ENCODE assay signal across 8 cellular contexts in the genomic region with DNA sequence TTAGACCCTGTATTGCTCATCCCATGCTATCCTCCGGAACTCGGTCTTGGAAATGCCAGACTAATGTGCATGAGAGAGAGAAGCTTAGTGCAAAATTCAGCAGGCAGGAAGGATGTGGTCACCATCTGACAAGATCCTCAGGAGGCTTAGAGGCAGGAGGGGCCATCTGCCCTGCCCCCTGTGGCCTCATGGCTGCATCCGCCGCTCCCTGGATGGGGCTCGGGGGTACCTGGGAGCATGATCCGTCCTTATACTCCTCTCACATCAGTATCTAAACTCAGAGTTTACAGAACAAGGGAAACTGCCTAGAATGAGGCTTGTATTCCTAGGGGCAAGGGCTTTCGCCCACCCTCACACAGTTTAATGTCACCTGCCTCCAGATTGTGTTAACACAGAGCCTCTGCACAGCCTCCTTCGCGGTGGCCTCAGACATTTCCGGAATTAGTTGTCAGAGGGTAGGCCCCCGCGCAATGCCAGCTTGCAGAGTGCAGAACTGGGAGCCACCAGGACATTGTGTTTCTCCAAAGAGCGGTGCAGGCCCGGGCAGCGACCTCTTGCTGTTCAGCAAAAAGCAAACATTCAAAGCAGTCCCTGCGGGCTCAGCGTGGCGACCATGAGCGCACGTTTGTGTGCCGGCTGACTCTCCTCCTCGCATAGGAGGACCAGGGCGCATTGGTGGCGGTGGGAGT. TPM values are rescaled to one million over a fixed set of nuclear protein-coding genes. Genes with fewer than 3 reads are reported as not detected.
DNase-seq lines count a peak whose midpoint lies in the region; ATAC-seq and TF ChIP-seq lines count a peak whose summit lies in the region.

No MANE protein-coding gene starts in this region.

- no peaks in the 10 kb centered on the region for H3K79me2 ChIP-seq in H9 (ENCODE audit: insufficient read depth, low read length)

- intact Hi-C loops in activated T-helper 1 cell treated with anti-CD3 and anti-CD28 coated beads, Interleukin-12 subunit alpha, Interleukin-12 subunit beta, Interleukin-2, Interleukin-4 antibody, amounts not matched to agents 30 ng/mL and 10 ng/mL and 1 ng/mL, durations not matched to agents 14 hours and 24 hours and 36 hours (cut with micrococcal nuclease), result no loop called here
- intact Hi-C loops in thyroid gland (cut with DNase I), result no loop called here

- H3K9ac ChIP-seq in H9 (ENCODE audit: extremely low read depth, insufficient read length, low read length), result no peak overlapping the region

- H3K9me3 Mint-ChIP-seq in activated T-helper 1 cell treated with anti-CD3 and anti-CD28 coated beads, Interleukin-12 subunit alpha, Interleukin-12 subunit beta, Interleukin-2, Interleukin-4 antibody, amounts not matched to agents 30 ng/mL and 10 ng/mL and 1 ng/mL, durations not matched to agents 14 hours and 24 hours and 36 hours, result no peaks in the 10 kb centered on the region
- peaks cover 10 to 11% of the 10 kb centered on the region in 2 experiments; a peak in 4 of 5 replicates for H3K9me3 Mint-ChIP-seq in H9

- DNase-seq in NCI-H2227 (lab: John Stamatoyannopoulos, UW; ENCODE audit: unreplicated experiment) (peak; percentile 38), occipital lobe (lab: John Stamatoyannopoulos, UW) (peak; percentile 8), kidney glomerular epithelial cell (lab: John Stamatoyannopoulos, UW) (no peak), thyroid gland (no peak), H9 (no peak), epidermal melanocyte (ENCODE audit: insufficient read length, low spot score) (no peak)
- peak; percentile 7 for DNase-seq in activated T-helper 1 cell treated with anti-CD3 and anti-CD28 coated beads, Interleukin-12 subunit alpha, Interleukin-12 subunit beta, Interleukin-2, Interleukin-4 antibody, amounts not matched to agents 30 ng/mL and 10 ng/mL and 1 ng/mL, durations not matched to agents 14 hours and 24 hours and 36 hours (ENCODE audit: low spot score)

- no peaks in the 10 kb centered on the region for H3K4me1 ChIP-seq in thyroid gland
- no peaks in the 10 kb centered on the region for H3K4me1 ChIP-seq in H9 (ENCODE audit: insufficient read depth, low read length)

- H3K27me3 ChIP-seq in thyroid gland (no peaks in the 10 kb centered on the region), H9 (ENCODE audit: insufficient read depth, low read length) (no peaks in the 10 kb centered on the region)

- H2BK120ac ChIP-seq in H9 (ENCODE audit: low read depth, low read length, poor library complexity, severe bottlenecking), result no peak overlapping the region

- no peak overlapping the region for H2AFZ ChIP-seq in H9 (ENCODE audit: low read length)

- H2BK20ac ChIP-seq in H9 (ENCODE audit: low read depth, low read length, poor library complexity, severe bottlenecking), result no peak overlapping the region

- H4K5ac ChIP-seq in H9 (ENCODE audit: insufficient read length, low read depth, low read length), result no peak overlapping the region

- H3K27me3 Mint-ChIP-seq in activated T-helper 1 cell treated with anti-CD3 and anti-CD28 coated beads, Interleukin-12 subunit alpha, Interleukin-12 subunit beta, Interleukin-2, Interleukin-4 antibody, amounts not matched to agents 30 ng/mL and 10 ng/mL and 1 ng/mL, durations not matched to agents 14 hours and 24 hours and 36 hours (ENCODE audit: insufficient read depth), result no peaks in the 10 kb centered on the region
- no peaks in the 10 kb centered on the region for H3K27me3 Mint-ChIP-seq in H9 (ENCODE audit: low read depth)

- no peak overlapping the region for H3K4ac ChIP-seq in H9 (ENCODE audit: low read depth, low read length)

- no peak overlapping the region for H3K27ac ChIP-seq in thyroid gland
- no peak overlapping the region for H3K27ac ChIP-seq in H9 (ENCODE audit: insufficient read length, low read depth, low read length)

- ATAC-seq in GM18502 (IDR thresholded peaks at IDR 0.05; ENCODE audit: poor library complexity, unreplicated experiment), result peak; percentile 58

- no peak overlapping the region for H4K91ac ChIP-seq in H9 (ENCODE audit: insufficient read length, low read depth, low read length)

- H2BK5ac ChIP-seq in H9 (ENCODE audit: insufficient read length, low read length), result no peak overlapping the region

- no peaks in the 10 kb centered on the region for H3K36me3 Mint-ChIP-seq in activated T-helper 1 cell treated with anti-CD3 and anti-CD28 coated beads, Interleukin-12 subunit alpha, Interleukin-12 subunit beta, Interleukin-2, Interleukin-4 antibody, amounts not matched to agents 30 ng/mL and 10 ng/mL and 1 ng/mL, durations not matched to agents 14 hours and 24 hours and 36 hours (ENCODE audit: low read depth)
- peaks cover 3 to 8% (median 3%) of the 10 kb centered on the region in 3 experiments; a peak in 3 of 7 replicates for H3K36me3 Mint-ChIP-seq in H9 (ENCODE audit: insufficient read depth in 1 of 3, low read depth in 3 of 3)

- no peaks in the 10 kb centered on the region for H3K9me3 ChIP-seq in thyroid gland
- H3K9me3 ChIP-seq in H9 (ENCODE audit: control insufficient read depth, low read depth, low read length), result peaks cover 4% of the 10 kb centered on the region

- no peak overlapping the region for H3T11ph ChIP-seq in H9 (ENCODE audit: low read length)

- H4K20me1 ChIP-seq in H9 (ENCODE audit: control insufficient read depth, insufficient read depth, insufficient read length), result no peaks in the 10 kb centered on the region

- TF ChIP-seq POLR2A in thyroid gland (IDR thresholded peaks at IDR 0.05), result no peak

- no peak overlapping the region for H2BK12ac ChIP-seq in H9 (ENCODE audit: insufficient read length, low read depth, low read length)

- peak overlapping the region; percentile 54 for H3K4me3 Mint-ChIP-seq in activated T-helper 1 cell treated with anti-CD3 and anti-CD28 coated beads, Interleukin-12 subunit alpha, Interleukin-12 subunit beta, Interleukin-2, Interleukin-4 antibody, amounts not matched to agents 30 ng/mL and 10 ng/mL and 1 ng/mL, durations not matched to agents 14 hours and 24 hours and 36 hours
- no peak overlapping the region for H3K4me3 Mint-ChIP-seq in H9

- peaks cover 13% of the 10 kb centered on the region for H3K4me1 Mint-ChIP-seq in activated T-helper 1 cell treated with anti-CD3 and anti-CD28 coated beads, Interleukin-12 subunit alpha, Interleukin-12 subunit beta, Interleukin-2, Interleukin-4 antibody, amounts not matched to agents 30 ng/mL and 10 ng/mL and 1 ng/mL, durations not matched to agents 14 hours and 24 hours and 36 hours (ENCODE audit: low read depth)
- peaks cover 3 to 6% of the 10 kb centered on the region in 2 experiments; a peak in 1 of 4 replicates for H3K4me1 Mint-ChIP-seq in H9

- H3K56ac ChIP-seq in H9 (ENCODE audit: insufficient read length, low read depth, low read length), result no peak overlapping the region

- H2AK5ac ChIP-seq in H9 (ENCODE audit: insufficient read length, low read length), result no peak overlapping the region

- 54 to 58% methylated on average over 19 to 21 of the region's 24 CpGs for WGBS in thyroid gland, 2 donors
- no CpG with 5 or more reads among the region's 24 CpGs for WGBS in H9 (ENCODE audit: extremely low coverage, insufficient read length, low lambda C conversion rate)

- TF ChIP-seq CTCF in thyroid gland (IDR thresholded peaks at IDR 0.05) (no peak), H9 (conservative IDR thresholded peaks at IDR 0.05) (no peak)

- no peak overlapping the region for H3K4me3 ChIP-seq in thyroid gland (replicated peaks in 1 of 3)

- H3K36me3 ChIP-seq in thyroid gland, result no peaks in the 10 kb centered on the region

- H4K8ac ChIP-seq in H9 (replicated peaks; ENCODE audit: insufficient read length, low read depth, low read length), result no peak overlapping the region

- no peaks in the 10 kb centered on the region for H3K79me1 ChIP-seq in H9 (ENCODE audit: insufficient read depth, low read depth, low read length, poor library complexity, severe bottlenecking)

- no peak overlapping the region for H3K23ac ChIP-seq in H9 (ENCODE audit: insufficient read length, low read depth, low read length)

- no peak overlapping the region for H3K14ac ChIP-seq in H9 (ENCODE audit: insufficient read depth, low read length)

- H2BK15ac ChIP-seq in H9 (ENCODE audit: low read depth, low read length), result no peak overlapping the region

- H3K27ac Mint-ChIP-seq in activated T-helper 1 cell treated with anti-CD3 and anti-CD28 coated beads, Interleukin-12 subunit alpha, Interleukin-12 subunit beta, Interleukin-2, Interleukin-4 antibody, amounts not matched to agents 30 ng/mL and 10 ng/mL and 1 ng/mL, durations not matched to agents 14 hours and 24 hours and 36 hours, result no peak overlapping the region
- H3K27ac Mint-ChIP-seq in H9, result no peak overlapping the region

- H3K18ac ChIP-seq in H9 (ENCODE audit: insufficient read length, low read depth, low read length), result no peak overlapping the region

- no peaks in the 10 kb centered on the region for H3K23me2 ChIP-seq in H9 (ENCODE audit: insufficient read length, low read depth, low read length, poor library complexity, severe bottlenecking)

- no peak overlapping the region for H3K4me2 ChIP-seq in H9 (ENCODE audit: insufficient read depth, insufficient read length, low read length)

RNA-seq across cellular contexts. Expression of a gene that starts 39.2 kb away (rescaled TPM):
- not detected in 2 replicates for total RNA-seq in activated T-helper 1 cell treated with anti-CD3 and anti-CD28 coated beads, Interleukin-12 subunit alpha, Interleukin-12 subunit beta, Interleukin-2, Interleukin-4 antibody, amounts not matched to agents 30 ng/mL and 10 ng/mL and 1 ng/mL, durations not matched to agents 14 hours and 24 hours and 36 hours
- total RNA-seq in occipital lobe (34.8 TPM), thyroid gland (under 1 TPM in 3 of 4 donors, not detected in 1; under 0.01 to 0.33 (median 0.33) TPM), H9 (2021) (not detected in 2 replicates)

Comparison
In these comparisons a context has a peak if more than half of its experiments do, and no peak if none do; other contexts are left out.
1. DNase-seq: peak in NCI-H2227 (single experiment), activated T-helper 1 cell treated with anti-CD3 and anti-CD28 coated beads, Interleukin-12 subunit alpha, Interleukin-12 subunit beta, Interleukin-2, Interleukin-4 antibody, amounts not matched to agents 30 ng/mL and 10 ng/mL and 1 ng/mL, durations not matched to agents 14 hours and 24 hours and 36 hours (single experiment) and occipital lobe (single experiment); none in kidney glomerular epithelial cell (single experiment), thyroid gland (0 of 2), H9 (single experiment) and epidermal melanocyte (single experiment).
2. RNA of a gene that starts 39.2 kb away (total RNA-seq): 34.8 TPM in occipital lobe (single experiment); under 0.01 to 0.33 TPM in thyroid gland, not detected in H9 and not detected in activated T-helper 1 cell treated with anti-CD3 and anti-CD28 coated beads, Interleukin-12 subunit alpha, Interleukin-12 subunit beta, Interleukin-2, Interleukin-4 antibody, amounts not matched to agents 30 ng/mL and 10 ng/mL and 1 ng/mL, durations not matched to agents 14 hours and 24 hours and 36 hours; every median in the first group is over 10 times any median in the second.